8 cellular contexts compared by ENCODE assay signal in the genomic region with DNA sequence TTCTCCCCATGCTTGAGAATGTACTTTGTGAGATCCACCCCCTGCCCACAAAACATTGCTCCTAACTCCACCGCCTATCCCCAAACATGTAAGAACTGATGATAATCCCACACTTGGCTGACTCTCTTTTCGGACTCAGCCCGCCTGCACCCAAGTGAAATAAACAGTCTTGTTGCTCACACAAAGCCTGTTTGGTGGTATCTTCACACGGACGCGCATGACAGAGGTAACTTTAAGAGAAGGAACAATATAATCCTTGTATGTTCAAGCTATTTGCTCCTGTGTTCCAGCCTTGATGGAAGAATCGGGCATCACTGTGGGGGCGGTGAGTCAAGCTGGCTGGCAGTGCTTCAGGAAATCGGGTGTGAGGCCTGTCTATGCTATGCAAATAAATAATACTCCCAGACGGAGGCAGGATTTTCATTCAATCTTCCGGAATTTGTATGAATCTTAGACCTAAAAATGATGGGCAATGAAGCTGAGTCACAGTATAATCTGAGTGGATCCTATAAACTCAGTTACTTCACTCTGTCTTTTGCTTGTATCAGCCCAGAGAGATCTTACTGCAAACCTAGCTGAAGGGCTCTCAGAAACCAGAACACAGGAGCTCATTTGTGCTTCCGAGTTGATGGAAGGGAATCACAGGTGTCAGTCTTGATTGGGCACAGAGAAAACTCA. TPM values are rescaled to one million over a fixed set of nuclear protein-coding genes. Genes with fewer than 3 reads are reported as not detected.
A peak's percentile ranks its signal among the peaks of the same experiment; 100 is the strongest.
DNase-seq lines count a peak whose midpoint lies in the region; ATAC-seq and TF ChIP-seq lines count a peak whose summit lies in the region.

No MANE protein-coding gene starts in this region.

- DNase-seq in COLO829 (ENCODE audit: low spot score) (peak; percentile 91), ascending aorta (ENCODE audit: low spot score in 2 of 2) (peak in 1 of 2 donors; percentile 73), mucosa of gallbladder (ENCODE audit: low spot score) (peak; percentile 57), G401 (ENCODE audit: low spot score) (no peak), HEK293T (ENCODE audit: extremely low spot score) (no peak)

- in situ Hi-C loops in G401 (cut with HindIII; ENCODE audit: low sequenced_read_pairs) = no loop called here

- POLR2A ChIA-PET in HEK293T (lab: Yijun Ruan, JAX) = no interaction called here

- H3K36me3 ChIP-seq in ascending aorta = no peaks in the 10 kb centered on the region

- peaks cover 7 to 28% of the 10 kb centered on the region in 2 donors for H3K4me1 ChIP-seq in ascending aorta

- no peak for TF ChIP-seq CTCF in ascending aorta (IDR thresholded peaks at IDR 0.05)

- intact Hi-C loops in ascending aorta (cut with DNase I) = loop anchor here (5.0 kb wide), 1 partner anchor 48 kb away; a partner anchor contains a TSS

- no peak overlapping the region for H3K4me3 ChIP-seq in ascending aorta

- H3K9me3 ChIP-seq in ascending aorta = no peaks in the 10 kb centered on the region

- CTCF ChIA-PET in HEK293T (lab: Yijun Ruan, JAX) = no interaction called here

- ATAC-seq in HG02970 (IDR thresholded peaks at IDR 0.05; ENCODE audit: low FRiP score, unreplicated experiment) = peak; percentile 7
- no peak for ATAC-seq in GM21526 (IDR thresholded peaks at IDR 0.05; ENCODE audit: low FRiP score, unreplicated experiment)
- ATAC-seq in GM21360 (IDR thresholded peaks at IDR 0.05; ENCODE audit: unreplicated experiment) = no peak

- H3K27ac ChIP-seq in ascending aorta = peak overlapping the region; percentile 80 to 81

- no peaks in the 10 kb centered on the region for H3K27me3 ChIP-seq in ascending aorta

TF ChIP-seq in HEK293T, 16 proteins besides CTCF, POLR2A, EP300 and RAD21:
- TF ChIP-seq SUZ12 (IDR thresholded peaks at IDR 0.05) (no peak), FOXA1 (IDR thresholded peaks at IDR 0.05) (no peak), FOXM1 (IDR thresholded peaks at IDR 0.05; ENCODE audit: borderline replicate concordance) (no peak), HDGF (IDR thresholded peaks at IDR 0.05; ENCODE audit: borderline replicate concordance) (no peak), BHLHE40 (IDR thresholded peaks at IDR 0.05; ENCODE audit: borderline replicate concordance) (no peak), L3MBTL2 (conservative IDR thresholded peaks at IDR 0.05) (no peak), TARDBP (IDR thresholded peaks at IDR 0.05) (no peak), CTBP1 (IDR thresholded peaks at IDR 0.05; ENCODE audit: borderline replicate concordance) (no peak), FOXK2 (IDR thresholded peaks at IDR 0.05) (no peak), NFRKB (IDR thresholded peaks at IDR 0.05) (no peak), SP1 (IDR thresholded peaks at IDR 0.05) (no peak), ZNF384 (IDR thresholded peaks at IDR 0.05) (no peak)
- TF ChIP-seq, protein P1, sequence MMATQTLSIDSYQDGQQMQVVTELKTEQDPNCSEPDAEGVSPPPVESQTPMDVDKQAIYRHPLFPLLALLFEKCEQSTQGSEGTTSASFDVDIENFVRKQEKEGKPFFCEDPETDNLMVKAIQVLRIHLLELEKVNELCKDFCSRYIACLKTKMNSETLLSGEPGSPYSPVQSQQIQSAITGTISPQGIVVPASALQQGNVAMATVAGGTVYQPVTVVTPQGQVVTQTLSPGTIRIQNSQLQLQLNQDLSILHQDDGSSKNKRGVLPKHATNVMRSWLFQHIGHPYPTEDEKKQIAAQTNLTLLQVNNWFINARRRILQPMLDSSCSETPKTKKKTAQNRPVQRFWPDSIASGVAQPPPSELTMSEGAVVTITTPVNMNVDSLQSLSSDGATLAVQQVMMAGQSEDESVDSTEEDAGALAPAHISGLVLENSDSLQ (IDR thresholded peaks at IDR 0.05) = no peak
TF ChIP-seq in HEK293T: peak in this region for 0.

RNA-seq across cellular contexts. Expression of a gene that starts 45.2 kb away (rescaled TPM):
- 143 TPM for total RNA-seq in ascending aorta
- 64.9 TPM for total RNA-seq in mucosa of gallbladder
- total RNA-seq in G401 (2014; rRNA removed; shearing (Covaris generic)) = 11.0 and 11.5 TPM in 2 replicates

Comparison
In these comparisons a context has a peak if more than half of its experiments do, and no peak if none do; other contexts are left out.
1. DNase-seq: peak in COLO829 (single experiment) and mucosa of gallbladder (single experiment); none in G401 (single experiment) and HEK293T (single experiment).